In the genomic region with DNA sequence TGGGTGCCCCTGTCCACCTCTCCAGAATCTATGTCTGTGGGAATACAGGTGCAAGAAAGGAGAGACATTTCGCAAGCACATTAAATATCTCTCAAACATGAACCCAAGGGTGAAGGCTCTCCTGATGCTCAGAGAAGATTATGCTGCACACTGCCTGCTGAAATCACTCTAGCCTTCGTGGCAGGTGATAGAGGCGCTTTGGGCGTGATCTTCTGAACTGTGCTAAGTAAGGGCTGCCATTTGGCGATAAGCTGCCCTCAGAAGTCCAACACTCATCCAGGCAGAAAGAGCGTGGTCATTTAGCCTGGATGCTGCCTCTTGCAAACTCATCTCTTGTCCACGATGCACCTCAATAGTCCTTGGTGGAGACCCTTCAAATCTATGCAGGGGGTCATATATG, we compare ENCODE assay signal across 1 cellular context.
TF ChIP-seq lines count a peak whose summit lies in the region.

No MANE protein-coding gene starts in this region.

TF ChIP-seq in K562, 482 proteins besides CTCF, POLR2A, EP300 and RAD21 (continued from another document and continues in another):
- TF ChIP-seq CEBPG (CRISPR knock-in tag; IDR thresholded peaks at IDR 0.05) (peak; percentile 63; the same call in 1 of the 2 replicates), CEBPG (tag; conservative IDR thresholded peaks at IDR 0.05 in 1 of 2, IDR thresholded peaks at IDR 0.05 in 1 of 2) (peak in 1 of 2 experiments; percentile 23; a peak in 1 of 4 replicates), DACH1 (IDR thresholded peaks at IDR 0.05; ENCODE audit: partially characterized antibody) (no peak), RUNX1 (IDR thresholded peaks at IDR 0.05; ENCODE audit: low read depth) (no peak), ZNF224 (CRISPR knock-in tag; IDR thresholded peaks at IDR 0.05) (no peak), PHTF2 (CRISPR knock-in tag; IDR thresholded peaks at IDR 0.05) (no peak), PYGO2 (tag; IDR thresholded peaks at IDR 0.05) (no peak), NFIX (CRISPR knock-in tag; IDR thresholded peaks at IDR 0.05; ENCODE audit: low read depth) (no peak), L3MBTL2 (IDR thresholded peaks at IDR 0.05) (peak; percentile 77), E2F3 (CRISPR knock-in tag; IDR thresholded peaks at IDR 0.05) (no peak), ZZZ3 (IDR thresholded peaks at IDR 0.05) (no peak), YBX1 (IDR thresholded peaks at IDR 0.05) (no peak), ZNF239 (CRISPR knock-in tag; IDR thresholded peaks at IDR 0.05) (no peak), DPF2 (IDR thresholded peaks at IDR 0.05) (peak; percentile 93), ZNF316 (IDR thresholded peaks at IDR 0.05) (peak; percentile 84), MAFF (IDR thresholded peaks at IDR 0.05; ENCODE audit: low read length) (peak; percentile 53; the same call in 1 of the 2 replicates), ZNF79 (CRISPR knock-in tag; IDR thresholded peaks at IDR 0.05; ENCODE audit: low read depth) (no peak), HNRNPK (IDR thresholded peaks at IDR 0.05; ENCODE audit: low read depth, low read length, poor library complexity, severe bottlenecking) (no peak), MAZ (CRISPR knock-in tag; conservative IDR thresholded peaks at IDR 0.05 in 1 of 2, IDR thresholded peaks at IDR 0.05 in 1 of 2) (no peak), RBM22 (IDR thresholded peaks at IDR 0.05; ENCODE audit: low read depth, low read length, poor library complexity, severe bottlenecking) (no peak), NUFIP1 (IDR thresholded peaks at IDR 0.05; ENCODE audit: partially characterized antibody) (no peak), FOXK1 (CRISPR knock-in tag; IDR thresholded peaks at IDR 0.05; ENCODE audit: borderline replicate concordance) (no peak), TSC22D4 (tag; IDR thresholded peaks at IDR 0.05) (no peak), NFXL1 (CRISPR knock-in tag; IDR thresholded peaks at IDR 0.05) (no peak), NELFE (IDR thresholded peaks at IDR 0.05; ENCODE audit: insufficient read depth, insufficient read length) (no peak), POU5F1 (IDR thresholded peaks at IDR 0.05; ENCODE audit: borderline replicate concordance, low read depth, low read length, partially characterized antibody) (no peak), GATAD2B (IDR thresholded peaks at IDR 0.05; ENCODE audit: borderline replicate concordance) (no peak), HDGF (IDR thresholded peaks at IDR 0.05) (no peak), ZNF584 (CRISPR knock-in tag; IDR thresholded peaks at IDR 0.05; ENCODE audit: low read depth) (no peak), CXXC5 (CRISPR knock-in tag; IDR thresholded peaks at IDR 0.05) (peak; percentile 75), JUNB (CRISPR knock-in tag; conservative IDR thresholded peaks at IDR 0.05) (no peak), SNRNP70 (optimal IDR thresholded peaks at IDR 0.05; ENCODE audit: low read depth, low read length) (no peak), RHOXF2B (CRISPR knock-in tag; conservative IDR thresholded peaks at IDR 0.05) (no peak)
- TF ChIP-seq, protein P1, sequence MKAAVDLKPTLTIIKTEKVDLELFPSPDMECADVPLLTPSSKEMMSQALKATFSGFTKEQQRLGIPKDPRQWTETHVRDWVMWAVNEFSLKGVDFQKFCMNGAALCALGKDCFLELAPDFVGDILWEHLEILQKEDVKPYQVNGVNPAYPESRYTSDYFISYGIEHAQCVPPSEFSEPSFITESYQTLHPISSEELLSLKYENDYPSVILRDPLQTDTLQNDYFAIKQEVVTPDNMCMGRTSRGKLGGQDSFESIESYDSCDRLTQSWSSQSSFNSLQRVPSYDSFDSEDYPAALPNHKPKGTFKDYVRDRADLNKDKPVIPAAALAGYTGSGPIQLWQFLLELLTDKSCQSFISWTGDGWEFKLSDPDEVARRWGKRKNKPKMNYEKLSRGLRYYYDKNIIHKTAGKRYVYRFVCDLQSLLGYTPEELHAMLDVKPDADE (conservative IDR thresholded peaks at IDR 0.05; ENCODE audit: control insufficient read depth, low read depth, low read length): no peak
- TF ChIP-seq, protein P2, sequence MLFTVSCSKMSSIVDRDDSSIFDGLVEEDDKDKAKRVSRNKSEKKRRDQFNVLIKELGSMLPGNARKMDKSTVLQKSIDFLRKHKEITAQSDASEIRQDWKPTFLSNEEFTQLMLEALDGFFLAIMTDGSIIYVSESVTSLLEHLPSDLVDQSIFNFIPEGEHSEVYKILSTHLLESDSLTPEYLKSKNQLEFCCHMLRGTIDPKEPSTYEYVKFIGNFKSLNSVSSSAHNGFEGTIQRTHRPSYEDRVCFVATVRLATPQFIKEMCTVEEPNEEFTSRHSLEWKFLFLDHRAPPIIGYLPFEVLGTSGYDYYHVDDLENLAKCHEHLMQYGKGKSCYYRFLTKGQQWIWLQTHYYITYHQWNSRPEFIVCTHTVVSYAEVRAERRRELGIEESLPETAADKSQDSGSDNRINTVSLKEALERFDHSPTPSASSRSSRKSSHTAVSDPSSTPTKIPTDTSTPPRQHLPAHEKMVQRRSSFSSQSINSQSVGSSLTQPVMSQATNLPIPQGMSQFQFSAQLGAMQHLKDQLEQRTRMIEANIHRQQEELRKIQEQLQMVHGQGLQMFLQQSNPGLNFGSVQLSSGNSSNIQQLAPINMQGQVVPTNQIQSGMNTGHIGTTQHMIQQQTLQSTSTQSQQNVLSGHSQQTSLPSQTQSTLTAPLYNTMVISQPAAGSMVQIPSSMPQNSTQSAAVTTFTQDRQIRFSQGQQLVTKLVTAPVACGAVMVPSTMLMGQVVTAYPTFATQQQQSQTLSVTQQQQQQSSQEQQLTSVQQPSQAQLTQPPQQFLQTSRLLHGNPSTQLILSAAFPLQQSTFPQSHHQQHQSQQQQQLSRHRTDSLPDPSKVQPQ (CRISPR knock-in tag; IDR thresholded peaks at IDR 0.05; ENCODE audit: borderline replicate concordance): no peak
- TF ChIP-seq, protein P3, sequence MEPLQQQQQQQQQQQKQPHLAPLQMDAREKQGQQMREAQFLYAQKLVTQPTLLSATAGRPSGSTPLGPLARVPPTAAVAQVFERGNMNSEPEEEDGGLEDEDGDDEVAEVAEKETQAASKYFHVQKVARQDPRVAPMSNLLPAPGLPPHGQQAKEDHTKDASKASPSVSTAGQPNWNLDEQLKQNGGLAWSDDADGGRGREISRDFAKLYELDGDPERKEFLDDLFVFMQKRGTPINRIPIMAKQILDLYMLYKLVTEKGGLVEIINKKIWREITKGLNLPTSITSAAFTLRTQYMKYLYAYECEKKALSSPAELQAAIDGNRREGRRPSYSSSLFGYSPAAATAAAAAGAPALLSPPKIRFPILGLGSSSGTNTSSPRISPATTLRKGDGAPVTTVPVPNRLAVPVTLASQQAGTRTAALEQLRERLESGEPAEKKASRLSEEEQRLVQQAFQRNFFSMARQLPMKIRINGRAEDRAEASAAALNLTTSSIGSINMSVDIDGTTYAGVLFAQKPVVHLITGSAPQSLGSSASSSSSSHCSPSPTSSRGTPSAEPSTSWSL (CRISPR knock-in tag; IDR thresholded peaks at IDR 0.05; ENCODE audit: borderline replicate concordance): no peak
- TF ChIP-seq, protein P4, sequence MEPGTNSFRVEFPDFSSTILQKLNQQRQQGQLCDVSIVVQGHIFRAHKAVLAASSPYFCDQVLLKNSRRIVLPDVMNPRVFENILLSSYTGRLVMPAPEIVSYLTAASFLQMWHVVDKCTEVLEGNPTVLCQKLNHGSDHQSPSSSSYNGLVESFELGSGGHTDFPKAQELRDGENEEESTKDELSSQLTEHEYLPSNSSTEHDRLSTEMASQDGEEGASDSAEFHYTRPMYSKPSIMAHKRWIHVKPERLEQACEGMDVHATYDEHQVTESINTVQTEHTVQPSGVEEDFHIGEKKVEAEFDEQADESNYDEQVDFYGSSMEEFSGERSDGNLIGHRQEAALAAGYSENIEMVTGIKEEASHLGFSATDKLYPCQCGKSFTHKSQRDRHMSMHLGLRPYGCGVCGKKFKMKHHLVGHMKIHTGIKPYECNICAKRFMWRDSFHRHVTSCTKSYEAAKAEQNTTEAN (CRISPR knock-in tag; IDR thresholded peaks at IDR 0.05): no peak
- TF ChIP-seq, protein P5, sequence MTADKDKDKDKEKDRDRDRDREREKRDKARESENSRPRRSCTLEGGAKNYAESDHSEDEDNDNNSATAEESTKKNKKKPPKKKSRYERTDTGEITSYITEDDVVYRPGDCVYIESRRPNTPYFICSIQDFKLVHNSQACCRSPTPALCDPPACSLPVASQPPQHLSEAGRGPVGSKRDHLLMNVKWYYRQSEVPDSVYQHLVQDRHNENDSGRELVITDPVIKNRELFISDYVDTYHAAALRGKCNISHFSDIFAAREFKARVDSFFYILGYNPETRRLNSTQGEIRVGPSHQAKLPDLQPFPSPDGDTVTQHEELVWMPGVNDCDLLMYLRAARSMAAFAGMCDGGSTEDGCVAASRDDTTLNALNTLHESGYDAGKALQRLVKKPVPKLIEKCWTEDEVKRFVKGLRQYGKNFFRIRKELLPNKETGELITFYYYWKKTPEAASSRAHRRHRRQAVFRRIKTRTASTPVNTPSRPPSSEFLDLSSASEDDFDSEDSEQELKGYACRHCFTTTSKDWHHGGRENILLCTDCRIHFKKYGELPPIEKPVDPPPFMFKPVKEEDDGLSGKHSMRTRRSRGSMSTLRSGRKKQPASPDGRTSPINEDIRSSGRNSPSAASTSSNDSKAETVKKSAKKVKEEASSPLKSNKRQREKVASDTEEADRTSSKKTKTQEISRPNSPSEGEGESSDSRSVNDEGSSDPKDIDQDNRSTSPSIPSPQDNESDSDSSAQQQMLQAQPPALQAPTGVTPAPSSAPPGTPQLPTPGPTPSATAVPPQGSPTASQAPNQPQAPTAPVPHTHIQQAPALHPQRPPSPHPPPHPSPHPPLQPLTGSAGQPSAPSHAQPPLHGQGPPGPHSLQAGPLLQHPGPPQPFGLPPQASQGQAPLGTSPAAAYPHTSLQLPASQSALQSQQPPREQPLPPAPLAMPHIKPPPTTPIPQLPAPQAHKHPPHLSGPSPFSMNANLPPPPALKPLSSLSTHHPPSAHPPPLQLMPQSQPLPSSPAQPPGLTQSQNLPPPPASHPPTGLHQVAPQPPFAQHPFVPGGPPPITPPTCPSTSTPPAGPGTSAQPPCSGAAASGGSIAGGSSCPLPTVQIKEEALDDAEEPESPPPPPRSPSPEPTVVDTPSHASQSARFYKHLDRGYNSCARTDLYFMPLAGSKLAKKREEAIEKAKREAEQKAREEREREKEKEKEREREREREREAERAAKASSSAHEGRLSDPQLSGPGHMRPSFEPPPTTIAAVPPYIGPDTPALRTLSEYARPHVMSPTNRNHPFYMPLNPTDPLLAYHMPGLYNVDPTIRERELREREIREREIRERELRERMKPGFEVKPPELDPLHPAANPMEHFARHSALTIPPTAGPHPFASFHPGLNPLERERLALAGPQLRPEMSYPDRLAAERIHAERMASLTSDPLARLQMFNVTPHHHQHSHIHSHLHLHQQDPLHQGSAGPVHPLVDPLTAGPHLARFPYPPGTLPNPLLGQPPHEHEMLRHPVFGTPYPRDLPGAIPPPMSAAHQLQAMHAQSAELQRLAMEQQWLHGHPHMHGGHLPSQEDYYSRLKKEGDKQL (CRISPR knock-in tag; IDR thresholded peaks at IDR 0.05; ENCODE audit: borderline replicate concordance): no peak
- TF ChIP-seq, protein P6, sequence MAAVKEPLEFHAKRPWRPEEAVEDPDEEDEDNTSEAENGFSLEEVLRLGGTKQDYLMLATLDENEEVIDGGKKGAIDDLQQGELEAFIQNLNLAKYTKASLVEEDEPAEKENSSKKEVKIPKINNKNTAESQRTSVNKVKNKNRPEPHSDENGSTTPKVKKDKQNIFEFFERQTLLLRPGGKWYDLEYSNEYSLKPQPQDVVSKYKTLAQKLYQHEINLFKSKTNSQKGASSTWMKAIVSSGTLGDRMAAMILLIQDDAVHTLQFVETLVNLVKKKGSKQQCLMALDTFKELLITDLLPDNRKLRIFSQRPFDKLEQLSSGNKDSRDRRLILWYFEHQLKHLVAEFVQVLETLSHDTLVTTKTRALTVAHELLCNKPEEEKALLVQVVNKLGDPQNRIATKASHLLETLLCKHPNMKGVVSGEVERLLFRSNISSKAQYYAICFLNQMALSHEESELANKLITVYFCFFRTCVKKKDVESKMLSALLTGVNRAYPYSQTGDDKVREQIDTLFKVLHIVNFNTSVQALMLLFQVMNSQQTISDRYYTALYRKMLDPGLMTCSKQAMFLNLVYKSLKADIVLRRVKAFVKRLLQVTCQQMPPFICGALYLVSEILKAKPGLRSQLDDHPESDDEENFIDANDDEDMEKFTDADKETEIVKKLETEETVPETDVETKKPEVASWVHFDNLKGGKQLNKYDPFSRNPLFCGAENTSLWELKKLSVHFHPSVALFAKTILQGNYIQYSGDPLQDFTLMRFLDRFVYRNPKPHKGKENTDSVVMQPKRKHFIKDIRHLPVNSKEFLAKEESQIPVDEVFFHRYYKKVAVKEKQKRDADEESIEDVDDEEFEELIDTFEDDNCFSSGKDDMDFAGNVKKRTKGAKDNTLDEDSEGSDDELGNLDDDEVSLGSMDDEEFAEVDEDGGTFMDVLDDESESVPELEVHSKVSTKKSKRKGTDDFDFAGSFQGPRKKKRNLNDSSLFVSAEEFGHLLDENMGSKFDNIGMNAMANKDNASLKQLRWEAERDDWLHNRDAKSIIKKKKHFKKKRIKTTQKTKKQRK (IDR thresholded peaks at IDR 0.05; ENCODE audit: borderline replicate concordance, low read depth, low read length): no peak
- TF ChIP-seq, protein P7, sequence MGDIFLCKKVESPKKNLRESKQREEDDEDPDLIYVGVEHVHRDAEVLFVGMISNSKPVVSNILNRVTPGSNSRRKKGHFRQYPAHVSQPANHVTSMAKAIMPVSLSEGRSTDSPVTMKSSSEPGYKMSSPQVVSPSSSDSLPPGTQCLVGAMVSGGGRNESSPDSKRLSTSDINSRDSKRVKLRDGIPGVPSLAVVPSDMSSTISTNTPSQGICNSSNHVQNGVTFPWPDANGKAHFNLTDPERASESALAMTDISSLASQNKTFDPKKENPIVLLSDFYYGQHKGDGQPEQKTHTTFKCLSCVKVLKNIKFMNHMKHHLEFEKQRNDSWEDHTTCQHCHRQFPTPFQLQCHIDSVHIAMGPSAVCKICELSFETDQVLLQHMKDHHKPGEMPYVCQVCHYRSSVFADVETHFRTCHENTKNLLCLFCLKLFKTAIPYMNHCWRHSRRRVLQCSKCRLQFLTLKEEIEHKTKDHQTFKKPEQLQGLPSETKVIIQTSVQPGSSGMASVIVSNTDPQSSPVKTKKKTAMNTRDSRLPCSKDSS (IDR thresholded peaks at IDR 0.05; ENCODE audit: low read depth, partially characterized antibody): no peak
- TF ChIP-seq, protein P8, sequence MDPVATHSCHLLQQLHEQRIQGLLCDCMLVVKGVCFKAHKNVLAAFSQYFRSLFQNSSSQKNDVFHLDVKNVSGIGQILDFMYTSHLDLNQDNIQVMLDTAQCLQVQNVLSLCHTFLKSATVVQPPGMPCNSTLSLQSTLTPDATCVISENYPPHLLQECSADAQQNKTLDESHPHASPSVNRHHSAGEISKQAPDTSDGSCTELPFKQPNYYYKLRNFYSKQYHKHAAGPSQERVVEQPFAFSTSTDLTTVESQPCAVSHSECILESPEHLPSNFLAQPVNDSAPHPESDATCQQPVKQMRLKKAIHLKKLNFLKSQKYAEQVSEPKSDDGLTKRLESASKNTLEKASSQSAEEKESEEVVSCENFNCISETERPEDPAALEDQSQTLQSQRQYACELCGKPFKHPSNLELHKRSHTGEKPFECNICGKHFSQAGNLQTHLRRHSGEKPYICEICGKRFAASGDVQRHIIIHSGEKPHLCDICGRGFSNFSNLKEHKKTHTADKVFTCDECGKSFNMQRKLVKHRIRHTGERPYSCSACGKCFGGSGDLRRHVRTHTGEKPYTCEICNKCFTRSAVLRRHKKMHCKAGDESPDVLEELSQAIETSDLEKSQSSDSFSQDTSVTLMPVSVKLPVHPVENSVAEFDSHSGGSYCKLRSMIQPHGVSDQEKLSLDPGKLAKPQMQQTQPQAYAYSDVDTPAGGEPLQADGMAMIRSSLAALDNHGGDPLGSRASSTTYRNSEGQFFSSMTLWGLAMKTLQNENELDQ (CRISPR knock-in tag; IDR thresholded peaks at IDR 0.05; ENCODE audit: borderline replicate concordance): no peak
